29 cellular contexts compared by ENCODE assay signal in the genomic region with DNA sequence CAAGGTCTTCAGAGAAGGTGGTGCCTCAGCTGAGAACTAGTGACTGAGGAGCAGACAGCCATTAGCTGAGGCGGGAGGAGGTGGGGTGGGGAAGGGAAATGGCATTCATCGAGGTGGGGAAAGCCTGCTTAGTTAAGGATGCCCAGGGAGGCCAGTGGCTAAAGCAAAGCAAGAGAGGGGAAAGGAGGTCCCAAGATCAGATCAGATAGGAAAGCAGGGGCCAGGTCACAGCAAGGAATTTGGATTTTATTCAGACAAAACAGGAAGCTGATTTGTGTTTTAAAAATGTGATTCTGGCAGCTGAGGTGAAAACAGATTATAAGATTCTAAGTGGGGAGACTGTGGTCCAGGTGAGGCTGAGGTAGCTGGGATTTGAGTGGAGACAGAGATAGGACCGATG. TPM values are rescaled to one million over a fixed set of nuclear protein-coding genes. Genes with fewer than 3 reads are reported as not detected.
"Had no signal": no experiment of that assay in that cellular context is flagged by ENCODE, and none has a peak within 500 bp of the region (broad histone marks: within the 10 kb centered on the region; RNA-seq: fewer than 3 reads in every experiment).

No MANE protein-coding gene starts in this region.

- H3K27ac ChIP-seq: coronary artery, epithelial cell of prostate, foreskin keratinocyte, gastroesophageal sphincter, heart left ventricle, hepatocyte, ovary, psoas muscle, sigmoid colon, thoracic aorta, transverse colon, upper lobe of right lung, uterus had no signal

- H3K4me1 ChIP-seq: foreskin keratinocyte, heart left ventricle, psoas muscle, transverse colon, upper lobe of right lung, uterus had no signal

- H3K36me3 ChIP-seq: gastroesophageal sphincter, heart left ventricle, ovary, sigmoid colon, thoracic aorta, transverse colon, upper lobe of right lung, uterus had no signal

- H3K9me3 ChIP-seq: gastroesophageal sphincter, heart left ventricle, ovary, psoas muscle, sigmoid colon, thoracic aorta, transverse colon, upper lobe of right lung, uterus had no signal

- H3K9me3 Mint-ChIP-seq: memory B cell; natural killer cell; stimulated activated naive B cell treated with anti-CD40 and anti-IgM and Interleukin-4, amounts not matched to agents 10 μg/mL and 1 μg/mL and 100 μg/mL, for 72 hours; stimulated activated naive CD8-positive, alpha-beta T cell treated with anti-CD3 and anti-CD28 coated beads, Interleukin-15, Interleukin-2, amounts not matched to agents 100 ng/mL and 50 ng/mL, for 24 hours had no signal

- H3K27ac Mint-ChIP-seq: memory B cell; natural killer cell; stimulated activated naive B cell treated with anti-CD40 and anti-IgM and Interleukin-4, amounts not matched to agents 10 μg/mL and 1 μg/mL and 100 μg/mL, for 72 hours; stimulated activated naive CD8-positive, alpha-beta T cell treated with anti-CD3 and anti-CD28 coated beads, Interleukin-15, Interleukin-2, amounts not matched to agents 100 ng/mL and 50 ng/mL, for 24 hours had no signal

- H2AFZ ChIP-seq: hepatocyte had no signal

- ATAC-seq: esophagus mucosa; foreskin keratinocyte; gastroesophageal sphincter; heart left ventricle; left lobe of liver; natural killer cell; psoas muscle; right cardiac atrium; stimulated activated naive B cell treated with anti-CD40 and anti-IgM and Interleukin-4, amounts not matched to agents 10 μg/mL and 1 μg/mL and 100 μg/mL, for 72 hours; upper lobe of right lung had no signal

- DNase-seq: dorsolateral prefrontal cortex; effector CD4-positive, alpha-beta T cell; foreskin keratinocyte; heart left ventricle; kidney; natural killer cell; occipital lobe; ovary; posterior cingulate gyrus; psoas muscle; sigmoid colon; stimulated activated CD4-positive, alpha-beta T cell treated with anti-CD3 and anti-CD28 coated beads, Interleukin-2, amount 100 ng/mL, for 24 hours; stimulated activated CD4-positive, alpha-beta T cell treated with anti-CD3 and anti-CD28 coated beads, Interleukin-4, amount 100 ng/mL, for 4 hours; stimulated activated naive B cell treated with anti-CD40 and anti-IgM and Interleukin-4, amounts not matched to agents 10 μg/mL and 1 μg/mL and 100 μg/mL, for 72 hours; transverse colon; upper lobe of right lung; uterus had no signal

- H3K4me3 Mint-ChIP-seq: memory B cell; natural killer cell; stimulated activated naive B cell treated with anti-CD40 and anti-IgM and Interleukin-4, amounts not matched to agents 10 μg/mL and 1 μg/mL and 100 μg/mL, for 72 hours; stimulated activated naive CD8-positive, alpha-beta T cell treated with anti-CD3 and anti-CD28 coated beads, Interleukin-15, Interleukin-2, amounts not matched to agents 100 ng/mL and 50 ng/mL, for 24 hours had no signal

- H3K4me2 ChIP-seq: hepatocyte had no signal

- H3K36me3 Mint-ChIP-seq: memory B cell; natural killer cell; stimulated activated naive B cell treated with anti-CD40 and anti-IgM and Interleukin-4, amounts not matched to agents 10 μg/mL and 1 μg/mL and 100 μg/mL, for 72 hours had no signal

- H3K4me3 ChIP-seq: coronary artery, dorsolateral prefrontal cortex, gastroesophageal sphincter, heart left ventricle, hepatocyte, lung, ovary, psoas muscle, sigmoid colon, thoracic aorta, transverse colon, upper lobe of right lung, uterus had no signal

- H3K79me2 ChIP-seq: hepatocyte had no signal

- H3K27me3 ChIP-seq: dorsolateral prefrontal cortex, gastroesophageal sphincter, ovary, sigmoid colon, transverse colon, uterus had no signal

- H3K4me1 Mint-ChIP-seq: natural killer cell had no signal

RNA-seq across cellular contexts. Expression of gene CNNM1, which starts 45.8 kb away (rescaled TPM):
- total RNA-seq: natural killer cell, psoas muscle, skeletal muscle tissue had no signal
